8 cellular contexts compared by ENCODE assay signal in the genomic region with DNA sequence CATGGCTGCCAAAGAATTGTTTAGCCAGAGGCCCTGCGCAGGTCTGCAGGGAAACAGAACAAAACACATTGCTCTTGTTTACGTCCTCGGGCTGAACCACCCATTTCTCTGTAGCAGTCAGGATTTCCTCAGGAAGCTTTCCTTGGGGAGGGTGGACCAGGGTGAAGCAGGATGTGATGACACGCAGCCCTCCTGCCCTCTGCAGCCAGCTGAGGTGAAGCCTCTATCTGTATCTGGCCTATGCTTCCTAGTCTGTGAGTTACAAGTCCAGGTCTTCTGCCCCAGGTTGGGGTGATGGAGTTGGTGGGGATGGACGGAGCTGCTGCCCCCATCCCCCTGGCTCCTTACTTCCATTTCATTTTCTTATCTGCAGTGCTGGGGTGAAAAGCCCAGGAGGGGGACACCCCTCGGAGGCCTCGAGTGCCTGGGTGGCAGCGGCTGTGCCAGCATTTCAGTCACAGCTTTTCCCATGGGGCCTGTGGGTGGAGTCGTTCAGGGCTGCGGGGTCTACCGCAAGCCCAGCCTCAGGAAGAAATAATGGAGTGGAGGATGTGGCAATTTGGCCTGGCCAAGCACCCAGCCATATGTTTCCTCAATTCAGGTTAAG. TPM values are rescaled to one million over a fixed set of nuclear protein-coding genes. Genes with fewer than 3 reads are reported as not detected.
A peak's percentile ranks its signal among the peaks of the same experiment; 100 is the strongest.
DNase-seq lines count a peak whose midpoint lies in the region; ATAC-seq and TF ChIP-seq lines count a peak whose summit lies in the region.

No MANE protein-coding gene starts in this region.

- no peak overlapping the region for H2AFZ ChIP-seq in H9 (ENCODE audit: low read length)

- TF ChIP-seq POLR2A in heart left ventricle (IDR thresholded peaks at IDR 0.05) (no peak), GM18505 (IDR thresholded peaks at IDR 0.05; ENCODE audit: borderline replicate concordance, extremely low read depth, insufficient read depth, insufficient read length) (no peak)

- peak overlapping the region in 1 of 12 donors; percentile 12 for H3K4me3 ChIP-seq in heart left ventricle

- peaks cover 0 to 11% (median 7%) of the 10 kb centered on the region in 3 experiments; a peak in 6 of 7 replicates for H3K36me3 Mint-ChIP-seq in H9 (ENCODE audit: insufficient read depth in 1 of 3, low read depth in 3 of 3)
- no peaks in the 10 kb centered on the region for H3K36me3 Mint-ChIP-seq in T-helper 17 cell (ENCODE audit: low read depth)

- no peaks in the 10 kb centered on the region for H3K23me2 ChIP-seq in H9 (ENCODE audit: insufficient read length, low read depth, low read length, poor library complexity, severe bottlenecking)

- TF ChIP-seq CTCF in H9 (conservative IDR thresholded peaks at IDR 0.05): no peak
- TF ChIP-seq CTCF in heart left ventricle (IDR thresholded peaks at IDR 0.05): no peak

- H3K18ac ChIP-seq in H9 (ENCODE audit: insufficient read length, low read depth, low read length): peak overlapping the region; percentile 44

- H3K27me3 Mint-ChIP-seq in H9 (ENCODE audit: low read depth) (no peaks in the 10 kb centered on the region), T-helper 17 cell (peaks cover 18% of the 10 kb centered on the region)

- no peak overlapping the region for H4K91ac ChIP-seq in H9 (ENCODE audit: insufficient read length, low read depth, low read length)

- no peak overlapping the region for H2BK20ac ChIP-seq in H9 (ENCODE audit: low read depth, low read length, poor library complexity, severe bottlenecking)

- no peak overlapping the region for H3K4ac ChIP-seq in H9 (ENCODE audit: low read depth, low read length)

- H3K4me3 Mint-ChIP-seq in H9 (no peak overlapping the region; a peak in 1 of 5 replicates), T-helper 17 cell (peak overlapping the region; percentile 64)

- H3K27me3 ChIP-seq in H9 (ENCODE audit: insufficient read depth, low read length): no peaks in the 10 kb centered on the region
- no peaks in the 10 kb centered on the region for H3K27me3 ChIP-seq in heart left ventricle

- peaks cover 5% of the 10 kb centered on the region; the same call in 1 of the 2 replicates for H3K4me1 ChIP-seq in H9 (ENCODE audit: insufficient read depth, low read length)
- peaks cover 6 to 94% (median 63%) of the 10 kb centered on the region in 12 donors for H3K4me1 ChIP-seq in heart left ventricle

- no peaks in the 10 kb centered on the region for H3K36me3 ChIP-seq in heart left ventricle

- H3K4me2 ChIP-seq in H9 (ENCODE audit: insufficient read depth, insufficient read length, low read length): no peak overlapping the region

- peaks cover 3% of the 10 kb centered on the region; the same call in 1 of the 2 replicates for H3K79me2 ChIP-seq in H9 (ENCODE audit: insufficient read depth, low read length)

- DNase-seq in H9 (peak; percentile 56), T-helper 17 cell (no peak), heart left ventricle (peak; percentile 72 to 81 (median 75)), substantia nigra (lab: John Stamatoyannopoulos, UW) (peak in 4 of 49 donors; percentile 15 to 35 (median 19)), DMS79 (lab: John Stamatoyannopoulos, UW) (no peak)

- H4K20me1 ChIP-seq in H9 (ENCODE audit: control insufficient read depth, insufficient read depth, insufficient read length): no peaks in the 10 kb centered on the region

- H3K27ac ChIP-seq in H9 (ENCODE audit: insufficient read length, low read depth, low read length) (no peak overlapping the region), heart left ventricle (peak overlapping the region; percentile 67 to 96 (median 86)), substantia nigra (ENCODE audit: low read depth, low read length, poor library complexity, severe bottlenecking) (peak overlapping the region; percentile 38)

- H2BK5ac ChIP-seq in H9 (ENCODE audit: insufficient read length, low read length): no peak overlapping the region

- H4K8ac ChIP-seq in H9 (replicated peaks; ENCODE audit: insufficient read length, low read depth, low read length): no peak overlapping the region

- no peaks in the 10 kb centered on the region; a peak in 1 of 5 replicates for H3K9me3 Mint-ChIP-seq in H9

- H2BK120ac ChIP-seq in H9 (ENCODE audit: low read depth, low read length, poor library complexity, severe bottlenecking): no peak overlapping the region

- no CpG with 5 or more reads among the region's 11 CpGs for WGBS in H9 (ENCODE audit: extremely low coverage, insufficient read length, low lambda C conversion rate)
- 31 to 58% (median 37%) methylated on average over 10 to 11 of the region's 11 CpGs for WGBS in heart left ventricle, 4 donors

- no peak overlapping the region for H2BK15ac ChIP-seq in H9 (ENCODE audit: low read depth, low read length)

- peak overlapping the region; percentile 72 to 90 (median 79); a peak in 5 of 7 replicates for H3K27ac Mint-ChIP-seq in H9
- H3K27ac Mint-ChIP-seq in T-helper 17 cell: peak overlapping the region; percentile 72

- no peak overlapping the region for H2BK12ac ChIP-seq in H9 (ENCODE audit: insufficient read length, low read depth, low read length)

- H3K79me1 ChIP-seq in H9 (ENCODE audit: insufficient read depth, low read depth, low read length, poor library complexity, severe bottlenecking): peaks cover 7% of the 10 kb centered on the region

- H3K56ac ChIP-seq in H9 (ENCODE audit: insufficient read length, low read depth, low read length): no peak overlapping the region

- H3K14ac ChIP-seq in H9 (ENCODE audit: insufficient read depth, low read length): no peak overlapping the region; the same call in 1 of the 2 replicates

- no peak overlapping the region for H2AK5ac ChIP-seq in H9 (ENCODE audit: insufficient read length, low read length)

- peaks cover 36 to 38% of the 10 kb centered on the region in 2 experiments for H3K4me1 Mint-ChIP-seq in H9
- peaks cover 14% of the 10 kb centered on the region for H3K4me1 Mint-ChIP-seq in T-helper 17 cell

- ATAC-seq in T-helper 17 cell (peak; percentile 18), heart left ventricle (peak; percentile 77 to 91 (median 88)), GM21529 (IDR thresholded peaks at IDR 0.05; ENCODE audit: unreplicated experiment) (no peak), GM18505 (IDR thresholded peaks at IDR 0.05; ENCODE audit: unreplicated experiment) (no peak), HG03469 (IDR thresholded peaks at IDR 0.05; ENCODE audit: unreplicated experiment) (no peak)

- no peak overlapping the region for H3K9ac ChIP-seq in H9 (ENCODE audit: extremely low read depth, insufficient read length, low read length)

- H3T11ph ChIP-seq in H9 (ENCODE audit: low read length): no peak overlapping the region

- H4K5ac ChIP-seq in H9 (ENCODE audit: insufficient read length, low read depth, low read length): no peak overlapping the region

- H3K23ac ChIP-seq in H9 (ENCODE audit: insufficient read length, low read depth, low read length): no peak overlapping the region

- intact Hi-C loops in heart left ventricle (cut with DNase I): loop anchor here in 1 of 10 donors (2.0 kb wide), 1 partner anchor 29 kb away; no protein-coding TSS in a partner anchor

- H3K9me3 ChIP-seq in H9 (ENCODE audit: control insufficient read depth, low read depth, low read length) (no peaks in the 10 kb centered on the region), T-helper 17 cell (ENCODE audit: control insufficient read depth, low read length, poor library complexity, severe bottlenecking) (no peaks in the 10 kb centered on the region), heart left ventricle (no peaks in the 10 kb centered on the region)

RNA-seq across cellular contexts. Expression of a gene that starts 24.9 kb away (rescaled TPM):
- 29.7 and 33.2 TPM in 2 replicates for total RNA-seq in H9 (2021)
- 10 to 100 TPM in 1 of 2 donors, 1 to 10 TPM in 1; 6.2 to 19.9 TPM for total RNA-seq in T-helper 17 cell
- 10 to 100 TPM; 19.0 to 47.5 (median 29.8) TPM for total RNA-seq in heart left ventricle
- polyA plus RNA-seq in heart left ventricle: 10 to 100 TPM; 10.7 to 12.7 TPM

Comparison
In these comparisons a context has a peak if more than half of its experiments do, and no peak if none do; other contexts are left out.
1. DNase-seq: peak in H9 (single experiment) and heart left ventricle (5 of 5); none in T-helper 17 cell (0 of 3) and DMS79 (single experiment).
2. ATAC-seq: peak in T-helper 17 cell (single experiment) and heart left ventricle (4 of 4); none in GM21529 (single experiment), GM18505 (single experiment) and HG03469 (single experiment).